ENCODE assay signal across 13 cellular contexts in genomic region chr2:128441341-128442052, GRCh38.
DNase-seq lines count a peak whose midpoint lies in the region; TF ChIP-seq lines count a peak whose summit lies in the region.
"Had no signal": no experiment of that assay in that cellular context is flagged by ENCODE, and none has a peak within 500 bp of the region (broad histone marks: within the 10 kb centered on the region; RNA-seq: fewer than 3 reads in every experiment).

No MANE protein-coding gene starts in this region.

- H3K4me3 ChIP-seq in breast epithelium (no peak overlapping the region), mammary epithelial cell (replicated peaks in 1 of 3; ENCODE audit: insufficient read depth in 1 of 3, low read depth in 2 of 3, low read length in 3 of 3) (no peak overlapping the region), mesendoderm (ENCODE audit: low read length) (no peak overlapping the region), vagina (no peak overlapping the region)
- H3K4me3 ChIP-seq: testis had no signal

- H2BK5ac ChIP-seq in mesendoderm (ENCODE audit: low read length): no peak overlapping the region

- WGBS in mammary epithelial cell (ENCODE audit: low coverage, missing lambda C conversion rate): 84% methylated on average over 10 of the region's 18 CpGs
- WGBS in mesendoderm (ENCODE audit: extremely low coverage, insufficient coverage, low lambda C conversion rate): no CpG with 5 or more reads among the region's 18 CpGs

- H3K4me1 Mint-ChIP-seq in dendritic cell treated with granulocyte-macrophage colony-stimulating factor and Interleukin-4, amounts not matched to agents 40 ng/mL and 50 ng/mL, for 4 days (ENCODE audit: low read depth): peaks cover 63% of the 10 kb centered on the region
- peaks cover 13% of the 10 kb centered on the region for H3K4me1 Mint-ChIP-seq in activated T-helper 2 cell treated with anti-CD3 and anti-CD28 coated beads, Interferon-gamma antibody, Interleukin-2, Interleukin-4, amounts not matched to agents 10 μg/mL and 5 μg/mL and 100 μg/mL, durations not matched to agents 14 hours and 24 hours and 36 hours (ENCODE audit: low read depth)

- peaks cover 0 to 9% of the 10 kb centered on the region in 2 donors for H3K4me1 ChIP-seq in breast epithelium
- no peaks in the 10 kb centered on the region for H3K4me1 ChIP-seq in mammary epithelial cell (ENCODE audit: insufficient read depth, low read length)
- peaks cover 3% of the 10 kb centered on the region for H3K4me1 ChIP-seq in mesendoderm (ENCODE audit: control insufficient read depth, low read depth, low read length)
- H3K4me1 ChIP-seq in vagina: peaks cover 22% of the 10 kb centered on the region
- H3K4me1 ChIP-seq: foreskin keratinocyte had no signal

- H3K56ac ChIP-seq in mesendoderm (ENCODE audit: low read length): peak overlapping the region; percentile 10

- BruUV-seq in mammary epithelial cell (replicated peaks; lab: Mats Ljungman, UMichigan): no TSS peak

- H3K79me2 ChIP-seq in mammary epithelial cell (ENCODE audit: insufficient read depth, low read length): no peaks in the 10 kb centered on the region
- no peaks in the 10 kb centered on the region for H3K79me2 ChIP-seq in mesendoderm (ENCODE audit: control insufficient read depth, insufficient read depth, low read length)

- H3K36me3 ChIP-seq in breast epithelium (no peaks in the 10 kb centered on the region), mammary epithelial cell (ENCODE audit: insufficient read depth, low read length) (no peaks in the 10 kb centered on the region), mesendoderm (ENCODE audit: control insufficient read depth, insufficient read depth, low read length) (no peaks in the 10 kb centered on the region), vagina (no peaks in the 10 kb centered on the region)
- H3K36me3 ChIP-seq: WERI-Rb-1 had no signal

- H3K4ac ChIP-seq in mesendoderm (ENCODE audit: low read depth, low read length): no peak overlapping the region

- H2AK5ac ChIP-seq in mesendoderm (ENCODE audit: low read length): peak overlapping the region; percentile 32

- H3K4me2 ChIP-seq in mammary epithelial cell (ENCODE audit: insufficient read depth, low read depth, low read length): no peak overlapping the region
- H3K4me2 ChIP-seq in mesendoderm (ENCODE audit: low read length): no peak overlapping the region

- CTCF ChIA-PET in mammary epithelial cell (lab: Charles Lee; ENCODE audit: low non-redundant PET): no interaction called here

- dilution Hi-C loops in mammary epithelial cell (cut with HindIII; ENCODE audit: low sequenced_read_pairs): no loop called here

- no peaks in the 10 kb centered on the region for H4K20me1 ChIP-seq in mammary epithelial cell (ENCODE audit: insufficient read depth, low read length)

- no peak overlapping the region for H2AFZ ChIP-seq in mammary epithelial cell (ENCODE audit: low read depth, low read length)

- H3K27ac ChIP-seq in breast epithelium (peak overlapping the region; percentile 3 to 68), mammary epithelial cell (ENCODE audit: insufficient read depth, low read depth, low read length) (no peak overlapping the region), mesendoderm (ENCODE audit: low read depth, low read length) (no peak overlapping the region), vagina (peak overlapping the region; percentile 13)
- H3K27ac ChIP-seq: foreskin keratinocyte, testis, WERI-Rb-1 had no signal

- intact Hi-C loops in breast epithelium (cut with DNase I; ENCODE audit: low total_unique reads) (no loop called here), mammary epithelial cell (cut with micrococcal nuclease) (no loop called here), vagina (cut with DNase I) (no loop called here)
- intact Hi-C loops in dendritic cell treated with granulocyte-macrophage colony-stimulating factor and Interleukin-4, amounts not matched to agents 40 ng/mL and 50 ng/mL, for 4 days (cut with micrococcal nuclease): loop anchor here (5.0 kb wide), 1 partner anchor 71 kb away; no protein-coding TSS in a partner anchor
- intact Hi-C loops in activated T-helper 2 cell treated with anti-CD3 and anti-CD28 coated beads, Interferon-gamma antibody, Interleukin-2, Interleukin-4, amounts not matched to agents 10 μg/mL and 5 μg/mL and 100 μg/mL, durations not matched to agents 14 hours and 24 hours and 36 hours (cut with micrococcal nuclease): no loop called here

- no peaks in the 10 kb centered on the region for H3K9me3 ChIP-seq in breast epithelium
- no peaks in the 10 kb centered on the region for H3K9me3 ChIP-seq in mammary epithelial cell (replicated peaks; ENCODE audit: insufficient read depth, low read length)
- no peaks in the 10 kb centered on the region for H3K9me3 ChIP-seq in vagina
- H3K9me3 ChIP-seq: testis had no signal

- no peaks in the 10 kb centered on the region for H3K79me1 ChIP-seq in mesendoderm (ENCODE audit: low read length)

- peak overlapping the region; percentile 87 for H3K27ac Mint-ChIP-seq in dendritic cell treated with granulocyte-macrophage colony-stimulating factor and Interleukin-4, amounts not matched to agents 40 ng/mL and 50 ng/mL, for 4 days
- H3K27ac Mint-ChIP-seq in activated T-helper 2 cell treated with anti-CD3 and anti-CD28 coated beads, Interferon-gamma antibody, Interleukin-2, Interleukin-4, amounts not matched to agents 10 μg/mL and 5 μg/mL and 100 μg/mL, durations not matched to agents 14 hours and 24 hours and 36 hours: no peak overlapping the region

- H3K27me3 Mint-ChIP-seq in dendritic cell treated with granulocyte-macrophage colony-stimulating factor and Interleukin-4, amounts not matched to agents 40 ng/mL and 50 ng/mL, for 4 days: peaks cover 12% of the 10 kb centered on the region
- H3K27me3 Mint-ChIP-seq in activated T-helper 2 cell treated with anti-CD3 and anti-CD28 coated beads, Interferon-gamma antibody, Interleukin-2, Interleukin-4, amounts not matched to agents 10 μg/mL and 5 μg/mL and 100 μg/mL, durations not matched to agents 14 hours and 24 hours and 36 hours (ENCODE audit: low read depth): peaks cover 5% of the 10 kb centered on the region

- no peak overlapping the region for H4K8ac ChIP-seq in mesendoderm (ENCODE audit: low read depth, low read length)

- peak overlapping the region; percentile 37 for H3K4me3 Mint-ChIP-seq in dendritic cell treated with granulocyte-macrophage colony-stimulating factor and Interleukin-4, amounts not matched to agents 40 ng/mL and 50 ng/mL, for 4 days
- no peak overlapping the region for H3K4me3 Mint-ChIP-seq in activated T-helper 2 cell treated with anti-CD3 and anti-CD28 coated beads, Interferon-gamma antibody, Interleukin-2, Interleukin-4, amounts not matched to agents 10 μg/mL and 5 μg/mL and 100 μg/mL, durations not matched to agents 14 hours and 24 hours and 36 hours (ENCODE audit: low read depth)

- H3K23ac ChIP-seq in mesendoderm (ENCODE audit: low read length): no peak overlapping the region

- TF ChIP-seq CTCF in breast epithelium (IDR thresholded peaks at IDR 0.05): no peak
- no peak for TF ChIP-seq CTCF in mammary epithelial cell (conservative IDR thresholded peaks at IDR 0.05 in 1 of 2, IDR thresholded peaks at IDR 0.05 in 1 of 2; ENCODE audit: extremely low read depth in 1 of 2, insufficient read depth in 1 of 2, low read depth in 1 of 2, low read length in 2 of 2)
- no peak for TF ChIP-seq CTCF in vagina (IDR thresholded peaks at IDR 0.05)

- no peak overlapping the region for H2BK15ac ChIP-seq in mesendoderm (replicated peaks; ENCODE audit: low read depth)

- peak in 1 of 2 donors; percentile 24 for DNase-seq in breast epithelium (ENCODE audit: low spot score in 2 of 2)
- DNase-seq in mammary epithelial cell: no peak
- no peak for DNase-seq in mesendoderm
- DNase-seq in vagina (ENCODE audit: extremely low spot score in 2 of 2): peak in 1 of 2 donors; percentile 89
- DNase-seq in DMS153 treated with DMSO at 0.1 percent for 48 hours (lab: John Stamatoyannopoulos, UW; ENCODE audit: unreplicated experiment): no peak
- no peak for DNase-seq in activated T-helper 2 cell treated with anti-CD3 and anti-CD28 coated beads, Interferon-gamma antibody, Interleukin-2, Interleukin-4, amounts not matched to agents 10 μg/mL and 5 μg/mL and 100 μg/mL, durations not matched to agents 14 hours and 24 hours and 36 hours (ENCODE audit: low spot score)
- no peak for DNase-seq in iPS-NIHi7 (ENCODE audit: extremely low spot score)
- DNase-seq: foreskin keratinocyte, NCI-H1694 treated with DMSO at 0.1 percent for 48 hours had no signal

- peak overlapping the region; percentile 42 for H3K18ac ChIP-seq in mesendoderm (ENCODE audit: low read length)

- H2BK120ac ChIP-seq in mesendoderm (ENCODE audit: low read depth, low read length): peak overlapping the region; percentile 3

- H3K9ac ChIP-seq in mammary epithelial cell (ENCODE audit: insufficient read depth, low read length): no peak overlapping the region
- no peak overlapping the region for H3K9ac ChIP-seq in mesendoderm (ENCODE audit: low read length)

- in situ Hi-C loops in mammary epithelial cell (cut with MboI; ENCODE audit: low sequenced_read_pairs in 2 of 2): no loop called here

- no peak overlapping the region for H4K5ac ChIP-seq in mesendoderm (ENCODE audit: low read length)

- no peaks in the 10 kb centered on the region for H3K9me3 Mint-ChIP-seq in dendritic cell treated with granulocyte-macrophage colony-stimulating factor and Interleukin-4, amounts not matched to agents 40 ng/mL and 50 ng/mL, for 4 days
- no peaks in the 10 kb centered on the region for H3K9me3 Mint-ChIP-seq in activated T-helper 2 cell treated with anti-CD3 and anti-CD28 coated beads, Interferon-gamma antibody, Interleukin-2, Interleukin-4, amounts not matched to agents 10 μg/mL and 5 μg/mL and 100 μg/mL, durations not matched to agents 14 hours and 24 hours and 36 hours
- H3K9me3 Mint-ChIP-seq: activated naive CD4-positive, alpha-beta T cell treated with anti-CD3 and anti-CD28 coated beads, Interleukin-2, amount 50 U/mL, for 72 hours had no signal

- H3K27me3 ChIP-seq in breast epithelium: no peaks in the 10 kb centered on the region
- no peaks in the 10 kb centered on the region for H3K27me3 ChIP-seq in mammary epithelial cell (ENCODE audit: insufficient read depth, low read length)
- no peaks in the 10 kb centered on the region for H3K27me3 ChIP-seq in mesendoderm (ENCODE audit: insufficient read depth, low read length, poor library complexity)
- no peaks in the 10 kb centered on the region for H3K27me3 ChIP-seq in vagina
- H3K27me3 ChIP-seq: foreskin keratinocyte, testis had no signal

- TF ChIP-seq POLR2A in breast epithelium (IDR thresholded peaks at IDR 0.05): no peak
- TF ChIP-seq POLR2A in vagina (IDR thresholded peaks at IDR 0.05): no peak

- H3K36me3 Mint-ChIP-seq in dendritic cell treated with granulocyte-macrophage colony-stimulating factor and Interleukin-4, amounts not matched to agents 40 ng/mL and 50 ng/mL, for 4 days (ENCODE audit: low read depth): no peaks in the 10 kb centered on the region
- H3K36me3 Mint-ChIP-seq in activated T-helper 2 cell treated with anti-CD3 and anti-CD28 coated beads, Interferon-gamma antibody, Interleukin-2, Interleukin-4, amounts not matched to agents 10 μg/mL and 5 μg/mL and 100 μg/mL, durations not matched to agents 14 hours and 24 hours and 36 hours (ENCODE audit: low read depth): no peaks in the 10 kb centered on the region
- H3K36me3 Mint-ChIP-seq: activated naive CD4-positive, alpha-beta T cell treated with anti-CD3 and anti-CD28 coated beads, Interleukin-2, amount 50 U/mL, for 72 hours had no signal

Comparison
In these comparisons a context has a peak if more than half of its experiments do, and no peak if none do; other contexts are left out.
1. H3K27ac ChIP-seq: peak in breast epithelium (2 of 2) and vagina (single experiment); none in mammary epithelial cell (single experiment) and mesendoderm (single experiment).